Comparison of ENCODE assay signal across 9 cellular contexts in genomic region chr7:129494041-129494440, GRCh38. TPM values are rescaled to one million over a fixed set of nuclear protein-coding genes. Genes with fewer than 3 reads are reported as not detected.
DNase-seq lines count a peak whose midpoint lies in the region; ATAC-seq and TF ChIP-seq lines count a peak whose summit lies in the region.
"Had no signal": no experiment of that assay in that cellular context is flagged by ENCODE, and none has a peak within 500 bp of the region (broad histone marks: within the 10 kb centered on the region; RNA-seq: fewer than 3 reads in every experiment).

No MANE protein-coding gene starts in this region.

- no peak overlapping the region for H3K27ac ChIP-seq in CD4-positive, alpha-beta memory T cell (ENCODE audit: low read depth, low read length)
- H3K27ac ChIP-seq: VCaP had no signal

- H3K4me1 ChIP-seq in CD4-positive, alpha-beta memory T cell (ENCODE audit: insufficient read depth, low read length): peaks cover 3% of the 10 kb centered on the region

- H3K4me3 Mint-ChIP-seq in CD4-positive, alpha-beta memory T cell: no peak overlapping the region

- TF ChIP-seq CTCF in fibroblast of pulmonary artery (IDR thresholded peaks at IDR 0.05; ENCODE audit: low read length, missing control alignments): no peak

- no peaks in the 10 kb centered on the region for H3K9me3 Mint-ChIP-seq in CD4-positive, alpha-beta memory T cell

- H3K4me1 Mint-ChIP-seq in CD4-positive, alpha-beta memory T cell: peaks cover 5 to 9% (median 7%) of the 10 kb centered on the region in 4 donors

- H3K36me3 Mint-ChIP-seq in CD4-positive, alpha-beta memory T cell: no peaks in the 10 kb centered on the region

- POLR2A ChIA-PET in CD4-positive, alpha-beta memory T cell (lab: Charles Lee; ENCODE audit: partially characterized antibody): no interaction called here

- no peaks in the 10 kb centered on the region for H3K9me3 ChIP-seq in CD4-positive, alpha-beta memory T cell (ENCODE audit: control insufficient read depth in 1 of 2, low read length in 2 of 2)

- H3K4me3 ChIP-seq in CD4-positive, alpha-beta memory T cell (ENCODE audit: low read length in 2 of 2): no peak overlapping the region
- H3K4me3 ChIP-seq in fibroblast of pulmonary artery (replicated peaks; ENCODE audit: low read depth, low read length): no peak overlapping the region

- H3K36me3 ChIP-seq in CD4-positive, alpha-beta memory T cell (ENCODE audit: insufficient read depth, low read length): no peaks in the 10 kb centered on the region

- ATAC-seq in GM21447 (IDR thresholded peaks at IDR 0.05; ENCODE audit: unreplicated experiment) (peak; percentile 69), GM21423 (IDR thresholded peaks at IDR 0.05; ENCODE audit: unreplicated experiment) (no peak), left colon (no peak)

- intact Hi-C loops in CD4-positive, alpha-beta memory T cell (cut with micrococcal nuclease): no loop called here
- intact Hi-C loops in left colon (cut with DNase I, micrococcal nuclease): no loop called here

- peak overlapping the region in 6 of 7 donors; percentile 42 to 81 (median 75) for H3K27ac Mint-ChIP-seq in CD4-positive, alpha-beta memory T cell

- H3K27me3 Mint-ChIP-seq in CD4-positive, alpha-beta memory T cell: no peaks in the 10 kb centered on the region

- H3K27me3 ChIP-seq in CD4-positive, alpha-beta memory T cell (ENCODE audit: insufficient read depth, low read length): no peaks in the 10 kb centered on the region

- CTCF ChIA-PET in CD4-positive, alpha-beta memory T cell (lab: Charles Lee; ENCODE audit: partially characterized antibody): interaction anchor here (0.5 to 1.4 kb wide), 4 partner anchors 21 to 126 kb away, joined by 3 read pairs; no protein-coding TSS in a partner anchor

- DNase-seq in CD4-positive, alpha-beta memory T cell: peak in 2 of 5 donors; percentile 31 to 53
- DNase-seq in LHCN-M2 (ENCODE audit: low read depth): peak; percentile 94
- peak; percentile 72 for DNase-seq in fibroblast of pulmonary artery (ENCODE audit: low read depth)
- DNase-seq in NCI-H524 treated with DMSO at 0.1 percent for 48 hours (lab: John Stamatoyannopoulos, UW): no peak
- DNase-seq in left colon: no peak
- no peak for DNase-seq in stimulated activated CD4-positive, alpha-beta T cell treated with anti-CD3 and anti-CD28 coated beads, Interleukin-1b, Interleukin-23, amount 100 ng/mL, for 48 hours

RNA-seq across cellular contexts. Expression of gene SMKR1, which starts 8.3 kb away (rescaled TPM):
- total RNA-seq in CD4-positive, alpha-beta memory T cell: 1 to 10 TPM; 1.2 to 1.5 TPM
- polyA plus RNA-seq in CD4-positive, alpha-beta memory T cell: 1 to 10 TPM; 2.4 to 7.9 TPM
- total RNA-seq in LHCN-M2 (2014; rRNA removed): 0.46 and 0.71 TPM in 2 replicates
- polyA plus RNA-seq in LHCN-M2 (2012): 0.38 TPM
- not detected for total RNA-seq in left colon

RNA-seq across cellular contexts. Expression of gene STRIP2, which starts 59.8 kb away (rescaled TPM):
- total RNA-seq in CD4-positive, alpha-beta memory T cell: under 1 TPM; 0.20 to 0.22 TPM
- not detected for polyA plus RNA-seq in CD4-positive, alpha-beta memory T cell
- total RNA-seq in LHCN-M2 (2014; rRNA removed) (100 and 104 TPM in 2 replicates), left colon (1 to 10 TPM in 1 of 2 donors, under 1 TPM in 1; 0.28 to 2.4 TPM)
- 11.5 TPM for polyA plus RNA-seq in LHCN-M2 (2012)

Comparison
In these comparisons a context has a peak if more than half of its experiments do, and no peak if none do; other contexts are left out.
1. DNase-seq: peak in LHCN-M2 (single experiment) and fibroblast of pulmonary artery (single experiment); none in NCI-H524 treated with DMSO at 0.1 percent for 48 hours (single experiment), left colon (0 of 2) and stimulated activated CD4-positive, alpha-beta T cell treated with anti-CD3 and anti-CD28 coated beads, Interleukin-1b, Interleukin-23, amount 100 ng/mL, for 48 hours (single experiment).
2. RNA of gene STRIP2, which starts 59.8 kb away (total RNA-seq): 100 to 104 TPM in LHCN-M2; 0.28 to 2.4 TPM in left colon and 0.20 to 0.22 TPM in CD4-positive, alpha-beta memory T cell; every median in the first group is over 10 times any median in the second.